ENCODE assay signal across 1 cellular context in genomic region chr14:35292770-35293561, GRCh38.
TF ChIP-seq lines count a peak whose summit lies in the region.

No MANE protein-coding gene starts in this region.

TF ChIP-seq in HepG2, 621 proteins besides CTCF, POLR2A, EP300 and RAD21 (continued from another document and continues in another):
- TF ChIP-seq CERS6 (CRISPR knock-in tag; IDR thresholded peaks at IDR 0.05) = 0 out of 2 replicates have a peak, but pooled peaks have one; percentile 5
- TF ChIP-seq ARNT2 (CRISPR knock-in tag; IDR thresholded peaks at IDR 0.05; ENCODE audit: low read depth) = no peak
- TF ChIP-seq ZNF34 (CRISPR knock-in tag; IDR thresholded peaks at IDR 0.05; ENCODE audit: borderline replicate concordance) = no peak
- 0 out of 2 replicates have a peak, but pooled peaks have one; percentile 45 for TF ChIP-seq NKX3-1 (CRISPR knock-in tag; IDR thresholded peaks at IDR 0.05)
- 0 out of 2 replicates have a peak, but pooled peaks have one; percentile 11 for TF ChIP-seq ZC3H13 (CRISPR knock-in tag; IDR thresholded peaks at IDR 0.05)
- 0 out of 2 replicates have a peak, but pooled peaks have one; percentile 30 for TF ChIP-seq HOXA5 (CRISPR knock-in tag; IDR thresholded peaks at IDR 0.05)
- 0 out of 2 replicates have a peak, but pooled peaks have one; percentile 79 for TF ChIP-seq ZNF101 (CRISPR knock-in tag; IDR thresholded peaks at IDR 0.05; ENCODE audit: borderline replicate concordance, low read depth)
- 0 out of 2 replicates have a peak, but pooled peaks have one; percentile 2 for TF ChIP-seq FOXJ3 (CRISPR knock-in tag; IDR thresholded peaks at IDR 0.05; ENCODE audit: borderline replicate concordance)
- peak; percentile 21; the same call in 1 of the 2 replicates for TF ChIP-seq GFI1 (CRISPR knock-in tag; IDR thresholded peaks at IDR 0.05; ENCODE audit: borderline replicate concordance)
- peak; percentile 87; the same call in 1 of the 2 replicates for TF ChIP-seq ISX (CRISPR knock-in tag; conservative IDR thresholded peaks at IDR 0.05)
- TF ChIP-seq ZNF276 (CRISPR knock-in tag; IDR thresholded peaks at IDR 0.05; ENCODE audit: low read depth) = no peak
- TF ChIP-seq KLF16 (CRISPR knock-in tag; IDR thresholded peaks at IDR 0.05) = no peak
- peak; percentile 84; the same call in 1 of the 2 replicates for TF ChIP-seq KDM5A (IDR thresholded peaks at IDR 0.05; ENCODE audit: borderline replicate concordance, low read length)
- TF ChIP-seq DNMT1 (CRISPR knock-in tag; IDR thresholded peaks at IDR 0.05) = 0 out of 2 replicates have a peak, but pooled peaks have one; percentile 15
- TF ChIP-seq SIX4 (CRISPR knock-in tag; IDR thresholded peaks at IDR 0.05) = no peak
- TF ChIP-seq TEF (CRISPR knock-in tag; IDR thresholded peaks at IDR 0.05) = peak; percentile 60; the same call in 1 of the 2 replicates
- peak; percentile 1 for TF ChIP-seq AGO1 (IDR thresholded peaks at IDR 0.05; ENCODE audit: low read depth, low read length, poor library complexity, severe bottlenecking)
- TF ChIP-seq NFKBIZ (CRISPR knock-in tag; IDR thresholded peaks at IDR 0.05) = no peak
- no peak for TF ChIP-seq RNF2 (conservative IDR thresholded peaks at IDR 0.05; ENCODE audit: low read depth)
- TF ChIP-seq ZFP91 (CRISPR knock-in tag; IDR thresholded peaks at IDR 0.05; ENCODE audit: borderline replicate concordance) = peak; percentile 4; the same call in 1 of the 2 replicates
- no peak; the same call in 1 of the 2 replicates for TF ChIP-seq ZBTB10 (CRISPR knock-in tag; IDR thresholded peaks at IDR 0.05; ENCODE audit: borderline replicate concordance)
- TF ChIP-seq ZNF766 (CRISPR knock-in tag; IDR thresholded peaks at IDR 0.05; ENCODE audit: borderline replicate concordance) = 0 out of 2 replicates have a peak, but pooled peaks have one; percentile 35
- 0 out of 2 replicates have a peak, but pooled peaks have one; percentile 69 for TF ChIP-seq ZNF800 (CRISPR knock-in tag; IDR thresholded peaks at IDR 0.05)
- 0 out of 2 replicates have a peak, but pooled peaks have one; percentile 14 for TF ChIP-seq CREB3 (CRISPR knock-in tag; IDR thresholded peaks at IDR 0.05)
- TF ChIP-seq ZNF879 (CRISPR knock-in tag; IDR thresholded peaks at IDR 0.05) = peak; percentile 73
- 0 out of 2 replicates have a peak, but pooled peaks have one; percentile 20 for TF ChIP-seq TBX3 (IDR thresholded peaks at IDR 0.05; ENCODE audit: borderline replicate concordance)
- peak; percentile 42; the same call in 1 of the 2 replicates for TF ChIP-seq ZNF24 (IDR thresholded peaks at IDR 0.05)
- TF ChIP-seq UBTF (CRISPR knock-in tag; IDR thresholded peaks at IDR 0.05) = no peak; the same call in 1 of the 2 replicates
- no peak for TF ChIP-seq MED13 (CRISPR knock-in tag; IDR thresholded peaks at IDR 0.05)
- no peak for TF ChIP-seq ZNF709 (CRISPR knock-in tag; IDR thresholded peaks at IDR 0.05)
- 0 out of 2 replicates have a peak, but pooled peaks have one; percentile 1 for TF ChIP-seq MTA1 (CRISPR knock-in tag; IDR thresholded peaks at IDR 0.05; ENCODE audit: borderline replicate concordance)
- no peak for TF ChIP-seq ZKSCAN1 (IDR thresholded peaks at IDR 0.05; ENCODE audit: low read length)
- TF ChIP-seq YY1 (IDR thresholded peaks at IDR 0.05; ENCODE audit: insufficient read depth, insufficient replicate concordance, low read depth, low read length) = no peak
- 0 out of 2 replicates have a peak, but pooled peaks have one; percentile 5 for TF ChIP-seq STAG1 (CRISPR knock-in tag; IDR thresholded peaks at IDR 0.05)
- TF ChIP-seq ZNF782 (CRISPR knock-in tag; IDR thresholded peaks at IDR 0.05; ENCODE audit: borderline replicate concordance) = peak; percentile 9; the same call in 1 of the 2 replicates
- 0 out of 2 replicates have a peak, but pooled peaks have one; percentile 17 for TF ChIP-seq MTF1 (CRISPR knock-in tag; IDR thresholded peaks at IDR 0.05)
- peak; percentile 77; the same call in 1 of the 2 replicates for TF ChIP-seq MEIS1 (CRISPR knock-in tag; IDR thresholded peaks at IDR 0.05; ENCODE audit: borderline replicate concordance)
- TF ChIP-seq BRCA1 (CRISPR knock-in tag; IDR thresholded peaks at IDR 0.05) = peak; percentile 64; the same call in 1 of the 2 replicates
- no peak for TF ChIP-seq SOX13 (IDR thresholded peaks at IDR 0.05)
- TF ChIP-seq SOX13 (CRISPR knock-in tag; conservative IDR thresholded peaks at IDR 0.05 in 1 of 2, IDR thresholded peaks at IDR 0.05 in 1 of 2) = 0 out of 4 replicates have a peak, but pooled peaks of 1 of the 2 experiments have one; percentile 64
- 0 out of 2 replicates have a peak, but pooled peaks have one; percentile 13 for TF ChIP-seq ZBTB14 (CRISPR knock-in tag; IDR thresholded peaks at IDR 0.05)
- peak; percentile 57; the same call in 1 of the 2 replicates for TF ChIP-seq JUN (CRISPR knock-in tag; IDR thresholded peaks at IDR 0.05)
- TF ChIP-seq ZNF546 (CRISPR knock-in tag; conservative IDR thresholded peaks at IDR 0.05) = no peak
- TF ChIP-seq SP4 (CRISPR knock-in tag; IDR thresholded peaks at IDR 0.05) = no peak; the same call in 1 of the 2 replicates
- no peak for TF ChIP-seq SKIL (CRISPR knock-in tag; IDR thresholded peaks at IDR 0.05; ENCODE audit: borderline replicate concordance)
- TF ChIP-seq CC2D1A (CRISPR knock-in tag; IDR thresholded peaks at IDR 0.05) = 0 out of 2 replicates have a peak, but pooled peaks have one; percentile 20
- no peak for TF ChIP-seq HHEX (CRISPR knock-in tag; IDR thresholded peaks at IDR 0.05)
